Comparison of ENCODE assay signal across 12 cellular contexts in the genomic region with DNA sequence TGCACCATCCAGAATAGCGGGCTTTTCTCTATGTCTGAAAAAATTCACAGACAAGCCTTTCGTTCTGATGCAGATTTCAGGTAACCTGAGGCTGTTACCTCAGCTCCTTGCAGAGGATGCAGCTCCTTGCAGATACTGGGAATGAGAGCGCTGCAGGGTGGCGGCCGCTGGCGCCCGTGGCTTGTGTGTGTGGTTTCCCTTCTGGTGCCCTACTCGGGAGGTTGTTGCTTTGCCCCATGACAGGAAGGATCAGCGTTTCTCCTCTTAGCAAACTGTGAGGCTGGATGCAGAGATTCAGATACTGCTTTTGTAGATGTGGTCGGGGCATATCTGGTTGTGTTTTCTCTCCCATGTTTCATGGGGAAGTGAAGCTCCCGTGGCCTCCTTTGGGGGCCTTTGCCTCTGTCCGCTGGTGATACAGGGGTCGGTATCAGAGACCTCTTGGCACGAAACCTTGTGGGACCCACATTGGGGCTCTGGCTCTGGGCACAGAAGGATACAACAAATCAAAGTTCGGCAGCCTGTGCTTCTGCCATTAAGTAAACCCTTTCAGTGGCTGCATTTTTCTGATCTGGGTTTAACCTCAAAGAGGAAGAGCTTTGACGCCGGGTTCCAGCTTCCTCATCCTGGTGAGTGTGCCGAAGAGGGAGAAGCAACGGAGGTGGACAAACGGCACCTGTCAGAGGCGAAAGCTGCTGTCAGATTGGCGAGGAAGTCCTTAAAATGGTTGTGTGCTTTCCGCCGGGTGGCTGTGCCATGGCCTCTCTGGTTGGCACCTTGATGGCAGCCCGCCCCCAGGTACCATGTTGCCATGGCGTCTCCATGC.
A peak's percentile ranks its signal among the peaks of the same experiment; 100 is the strongest.
DNase-seq lines count a peak whose midpoint lies in the region; ATAC-seq and TF ChIP-seq lines count a peak whose summit lies in the region.
"Had no signal": no experiment of that assay in that cellular context is flagged by ENCODE, and none has a peak within 500 bp of the region (broad histone marks: within the 10 kb centered on the region; RNA-seq: fewer than 3 reads in every experiment).

No MANE protein-coding gene starts in this region.

- no peak for TF ChIP-seq EP300 in upper lobe of left lung (IDR thresholded peaks at IDR 0.05)

- TF ChIP-seq CTCF in upper lobe of left lung (IDR thresholded peaks at IDR 0.05) (no peak), GM13976 (IDR thresholded peaks at IDR 0.05; ENCODE audit: borderline replicate concordance, control extremely low read depth, extremely low read depth, insufficient read depth, missing control alignments) (no peak)

- no peak for DNase-seq in activated naive CD4-positive, alpha-beta T cell (lab: John Stamatoyannopoulos, UW)
- no peak for DNase-seq in T-helper 17 cell
- peak; percentile 28 to 41 (median 36) for DNase-seq in immature natural killer cell
- DNase-seq in upper lobe of left lung, result peak in 1 of 2 donors; percentile 55
- DNase-seq in GM13976 (ENCODE audit: low spot score), result no peak
- no peak for DNase-seq in NCI-H526 treated with DMSO at 0.1 percent for 48 hours (lab: John Stamatoyannopoulos, UW)
- no peak for DNase-seq in sciatic nerve (ENCODE audit: low spot score)
- DNase-seq: hippocampal formation; NCI-H187 treated with DMSO at 0.1 percent for 48 hours; SHP77; stimulated activated CD4-positive, alpha-beta T cell treated with anti-CD3 and anti-CD28 coated beads, Interleukin-4, amount 100 ng/mL, for 24 hours had no signal

- H3K36me3 ChIP-seq in upper lobe of left lung, result peaks cover 0 to 10% (median 5%) of the 10 kb centered on the region in 4 donors

- H3K9me3 Mint-ChIP-seq in activated naive CD4-positive, alpha-beta T cell treated with anti-CD3 and anti-CD28 coated beads, Interleukin-2, amount 50 U/mL, for 24 hours, result no peaks in the 10 kb centered on the region
- no peaks in the 10 kb centered on the region for H3K9me3 Mint-ChIP-seq in immature natural killer cell

- H3K27ac Mint-ChIP-seq in activated naive CD4-positive, alpha-beta T cell treated with anti-CD3 and anti-CD28 coated beads, Interleukin-2, amount 50 U/mL, for 24 hours, result no peak overlapping the region
- H3K27ac Mint-ChIP-seq in T-helper 17 cell, result peak overlapping the region; percentile 79
- peak overlapping the region; percentile 47 to 89 (median 84) for H3K27ac Mint-ChIP-seq in immature natural killer cell

- H3K4me1 Mint-ChIP-seq in activated naive CD4-positive, alpha-beta T cell treated with anti-CD3 and anti-CD28 coated beads, Interleukin-2, amount 50 U/mL, for 24 hours, result peaks cover 25% of the 10 kb centered on the region
- H3K4me1 Mint-ChIP-seq in T-helper 17 cell, result peaks cover 34% of the 10 kb centered on the region
- peaks cover 74 to 88% of the 10 kb centered on the region in 2 donors for H3K4me1 Mint-ChIP-seq in immature natural killer cell

- in situ Hi-C loops in GM13976 (cut with MboI; ENCODE audit: low sequenced_read_pairs, unreplicated experiment), result no loop called here

- H3K4me3 Mint-ChIP-seq in activated naive CD4-positive, alpha-beta T cell treated with anti-CD3 and anti-CD28 coated beads, Interleukin-2, amount 50 U/mL, for 24 hours, result peak overlapping the region; percentile 47
- peak overlapping the region; percentile 58 for H3K4me3 Mint-ChIP-seq in T-helper 17 cell
- H3K4me3 Mint-ChIP-seq in immature natural killer cell, result peak overlapping the region; percentile 72 to 84 (median 80)

- H3K36me3 Mint-ChIP-seq in activated naive CD4-positive, alpha-beta T cell treated with anti-CD3 and anti-CD28 coated beads, Interleukin-2, amount 50 U/mL, for 24 hours, result no peaks in the 10 kb centered on the region
- H3K36me3 Mint-ChIP-seq in T-helper 17 cell (ENCODE audit: low read depth) (peaks cover 3% of the 10 kb centered on the region), immature natural killer cell (peaks cover 0 to under 1% (median under 1%) of the 10 kb centered on the region in 3 donors)

- H3K9me3 ChIP-seq in T-helper 17 cell (ENCODE audit: control insufficient read depth, low read length, poor library complexity, severe bottlenecking) (no peaks in the 10 kb centered on the region), upper lobe of left lung (no peaks in the 10 kb centered on the region)

- intact Hi-C loops in sciatic nerve (cut with DNase I), result loop anchor here (5.0 kb wide), 1 partner anchor 53 kb away; no protein-coding TSS in a partner anchor

- peak overlapping the region in 1 of 4 donors; percentile 4 for H3K4me3 ChIP-seq in upper lobe of left lung

- H3K27me3 Mint-ChIP-seq in activated naive CD4-positive, alpha-beta T cell treated with anti-CD3 and anti-CD28 coated beads, Interleukin-2, amount 50 U/mL, for 24 hours, result no peaks in the 10 kb centered on the region
- H3K27me3 Mint-ChIP-seq in T-helper 17 cell (no peaks in the 10 kb centered on the region), immature natural killer cell (ENCODE audit: low read depth in 3 of 3) (peaks cover 0 to 37% (median 17%) of the 10 kb centered on the region in 3 donors)

- peaks cover 3 to 30% (median 13%) of the 10 kb centered on the region in 4 donors for H3K4me1 ChIP-seq in upper lobe of left lung

- H3K27ac ChIP-seq in upper lobe of left lung, result peak overlapping the region in 3 of 4 donors; percentile 23 to 68 (median 54)

- ATAC-seq in T-helper 17 cell (peak; percentile 73), upper lobe of left lung (ENCODE audit: low FRiP score in 2 of 2) (no peak), sciatic nerve (no peak)

- no peaks in the 10 kb centered on the region for H3K27me3 ChIP-seq in upper lobe of left lung

- peak in 1 of 4 donors; percentile 36 for TF ChIP-seq POLR2A in upper lobe of left lung (IDR thresholded peaks at IDR 0.05)

- WGBS in upper lobe of left lung, 2 donors, result 60 to 90% methylated on average over 19 to 25 of the region's 26 CpGs

Comparison
In these comparisons a context has a peak if more than half of its experiments do, and no peak if none do; other contexts are left out.
1. DNase-seq: peak in immature natural killer cell (3 of 3); none in activated naive CD4-positive, alpha-beta T cell (0 of 4), T-helper 17 cell (0 of 3), GM13976 (single experiment), NCI-H526 treated with DMSO at 0.1 percent for 48 hours (single experiment) and sciatic nerve (single experiment).
2. Peak in every context shown above with its lines, with median percentiles within 50 percentile points of each other: H3K4me3 Mint-ChIP-seq.